Comparison of ENCODE assay signal across 10 cellular contexts in genomic region chr3:151037746-151038145, GRCh38. TPM values are rescaled to one million over a fixed set of nuclear protein-coding genes. Genes with fewer than 3 reads are reported as not detected.
DNase-seq lines count a peak whose midpoint lies in the region; ATAC-seq and TF ChIP-seq lines count a peak whose summit lies in the region.
"Had no signal": no experiment of that assay in that cellular context is flagged by ENCODE, and none has a peak within 500 bp of the region (broad histone marks: within the 10 kb centered on the region; RNA-seq: fewer than 3 reads in every experiment).

No MANE protein-coding gene starts in this region.

- 57 to 81% methylated on average over 1 to 2 of the region's 2 CpGs for whole genome bisulfite sequencing in endodermal cell (ENCODE audit: insufficient coverage in 1 of 2, insufficient read length in 1 of 2), 2 experiments

- TF ChIP-seq CTCF in RWPE1 (conservative IDR thresholded peaks at IDR 0.05; ENCODE audit: low read depth) (no peak), fibroblast of the aortic adventitia (IDR thresholded peaks at IDR 0.05; ENCODE audit: insufficient read depth, low read length) (no peak), endodermal cell (conservative IDR thresholded peaks at IDR 0.05) (no peak)

- H3K9me3 ChIP-seq in endodermal cell (ENCODE audit: control insufficient read depth, low read length): no peaks in the 10 kb centered on the region
- H3K9me3 ChIP-seq: gastrocnemius medialis had no signal

- CTCF ChIA-PET in RWPE1 (lab: Yijun Ruan, JAX): no interaction called here

- H3K27ac ChIP-seq in RWPE1 (peak overlapping the region; percentile 50), endodermal cell (ENCODE audit: low read depth, low read length) (no peak overlapping the region)
- H3K27ac ChIP-seq: gastrocnemius medialis had no signal

- H3K4me1 ChIP-seq in endodermal cell (ENCODE audit: control insufficient read depth, insufficient read depth, low read length): no peaks in the 10 kb centered on the region
- H3K4me1 ChIP-seq: gastrocnemius medialis had no signal

- no peaks in the 10 kb centered on the region for H3K36me3 ChIP-seq in endodermal cell (ENCODE audit: control insufficient read depth, insufficient read depth, low read length)
- H3K36me3 ChIP-seq: gastrocnemius medialis had no signal

- peaks cover 34% of the 10 kb centered on the region for H3K27me3 ChIP-seq in endodermal cell (ENCODE audit: control insufficient read depth, insufficient read depth, low read length, poor library complexity, severe bottlenecking)
- H3K27me3 ChIP-seq: gastrocnemius medialis had no signal

- no peaks in the 10 kb centered on the region for H3K36me3 Mint-ChIP-seq in endodermal cell (ENCODE audit: low read depth)

- intact Hi-C loops in posterior vena cava (cut with DNase I): no loop called here

- H3K27me3 Mint-ChIP-seq in endodermal cell (ENCODE audit: insufficient read depth): peaks cover 18% of the 10 kb centered on the region

- H3K4me3 ChIP-seq in fibroblast of the aortic adventitia (ENCODE audit: low read depth, low read length): no peak overlapping the region
- H3K4me3 ChIP-seq in endodermal cell (ENCODE audit: low read length): no peak overlapping the region
- H3K4me3 ChIP-seq: gastrocnemius medialis had no signal

- no peak for ATAC-seq in HG03196 (IDR thresholded peaks at IDR 0.05; ENCODE audit: unreplicated experiment)
- ATAC-seq: gastrocnemius medialis had no signal

- H3K9me3 Mint-ChIP-seq in endodermal cell: no peaks in the 10 kb centered on the region

- H3K27ac Mint-ChIP-seq in endodermal cell: no peak overlapping the region

- H3K4me1 Mint-ChIP-seq in endodermal cell: no peaks in the 10 kb centered on the region

- no peak overlapping the region for H3K9ac ChIP-seq in endodermal cell (ENCODE audit: extremely low read depth, low read length, poor library complexity, severe bottlenecking)

- DNase-seq in ELR (ENCODE audit: low read depth) (peak; percentile 97), RWPE1 (ENCODE audit: low spot score) (peak; percentile 74), fibroblast of the aortic adventitia (ENCODE audit: low read depth) (peak; percentile 95), posterior vena cava (ENCODE audit: low spot score) (peak; percentile 87), DMS79 (lab: John Stamatoyannopoulos, UW) (no peak), RPMI8226 (no peak), endodermal cell (no peak)
- DNase-seq: activated CD8-positive, alpha-beta memory T cell treated with anti-CD3 and anti-CD28 coated beads for 24 hours; gastrocnemius medialis had no signal

- POLR2A ChIA-PET in RWPE1 (lab: Yijun Ruan, JAX; ENCODE audit: low non-redundant PET): no interaction called here

- H3K4me3 Mint-ChIP-seq in endodermal cell: no peak overlapping the region

RNA-seq across cellular contexts. Expression of gene MED12L, which starts 47.7 kb away (rescaled TPM):
- total RNA-seq in fibroblast of the aortic adventitia (ENCODE audit: low replicate concordance): 0.72 and 1.3 TPM in 2 replicates
- total RNA-seq in posterior vena cava: under 1 TPM; 0.60 to 1.00 TPM
- 10 to 100 TPM; 15.5 to 28.9 TPM for total RNA-seq in endodermal cell
- polyA plus RNA-seq in endodermal cell (2013, experiment 1 of 2): 5.7 TPM
- 8.1 TPM for polyA plus RNA-seq in endodermal cell (2013, experiment 2 of 2)

Comparison
In these comparisons a context has a peak if more than half of its experiments do, and no peak if none do; other contexts are left out.
1. DNase-seq: peak in ELR (single experiment), RWPE1 (single experiment), fibroblast of the aortic adventitia (single experiment) and posterior vena cava (single experiment); none in DMS79 (single experiment), RPMI8226 (single experiment) and endodermal cell (single experiment).